Comparison of ENCODE assay signal across 8 cellular contexts in the genomic region with DNA sequence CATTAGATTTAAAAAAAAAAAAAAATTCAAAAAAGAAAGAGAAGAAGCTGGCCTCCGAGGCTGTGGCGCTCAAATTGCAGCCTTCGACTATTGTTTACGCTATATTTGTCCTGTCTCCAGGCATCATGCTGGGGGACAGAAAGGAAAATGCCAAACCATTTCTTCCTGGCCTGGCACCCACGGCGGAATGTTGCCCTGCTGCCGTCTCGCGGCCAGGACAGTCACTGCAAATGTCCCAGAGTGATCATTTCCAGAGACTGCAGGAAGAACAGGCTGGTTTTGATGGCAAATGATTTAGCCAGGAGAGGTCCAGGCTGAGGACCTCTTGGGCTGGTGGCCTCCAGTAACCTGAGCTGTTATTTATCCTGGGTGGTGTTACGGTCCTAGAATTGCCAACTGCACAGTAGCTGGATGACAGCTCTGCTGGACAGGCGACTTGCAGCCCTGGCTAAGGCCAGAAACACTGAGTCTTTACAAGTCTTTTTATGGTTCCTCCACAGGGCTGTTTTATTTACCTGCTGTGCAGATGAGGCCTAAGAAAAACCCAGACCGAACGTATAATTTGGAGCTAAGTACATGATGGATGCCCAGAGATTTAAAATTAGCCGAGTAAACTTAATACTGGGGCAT. TPM values are rescaled to one million over a fixed set of nuclear protein-coding genes. Genes with fewer than 3 reads are reported as not detected.
DNase-seq lines count a peak whose midpoint lies in the region; ATAC-seq and TF ChIP-seq lines count a peak whose summit lies in the region.

No MANE protein-coding gene starts in this region.

- no peaks in the 10 kb centered on the region for H3K9me3 ChIP-seq in right atrium auricular region

- intact Hi-C loops in sciatic nerve (cut with DNase I): no loop called here
- intact Hi-C loops in left colon (cut with DNase I, micrococcal nuclease): no loop called here

- H3K27ac ChIP-seq in angular gyrus (ENCODE audit: low read depth, low read length) (peak overlapping the region; percentile 7), right atrium auricular region (peak overlapping the region; percentile 77 to 88)

- H3K27me3 ChIP-seq in right atrium auricular region: no peaks in the 10 kb centered on the region

- H3K4me1 ChIP-seq in right atrium auricular region: peaks cover 0 to 12% of the 10 kb centered on the region in 2 donors

- DNase-seq in H4 (ENCODE audit: low spot score) (peak; percentile 72), right atrium auricular region (ENCODE audit: low spot score) (peak; percentile 65), sciatic nerve (ENCODE audit: low spot score) (no peak), GM19238 (ENCODE audit: insufficient read length, low spot score) (no peak), GM19240 (ENCODE audit: insufficient read length, low spot score) (no peak), left colon (no peak)
- no peak for DNase-seq in stimulated activated naive CD4-positive, alpha-beta T cell (lab: John Stamatoyannopoulos, UW)

- peak; percentile 58 to 75 for TF ChIP-seq CTCF in right atrium auricular region (IDR thresholded peaks at IDR 0.05)

- peak overlapping the region in 1 of 2 donors; percentile 14 for H3K4me3 ChIP-seq in right atrium auricular region

- no peaks in the 10 kb centered on the region for H3K36me3 ChIP-seq in right atrium auricular region

- ATAC-seq in sciatic nerve: peak; percentile 70
- no peak for ATAC-seq in left colon

RNA-seq across cellular contexts. Expression of a gene that starts 30.2 kb away (rescaled TPM):
- total RNA-seq in H4 (2014; rRNA removed; shearing (Covaris generic)): not detected in 2 replicates
- under 1 TPM in 1 of 2 donors, not detected in 1; 0.98 TPM for total RNA-seq in right atrium auricular region
- not detected for total RNA-seq in sciatic nerve
- total RNA-seq in left colon: not detected

RNA-seq across cellular contexts. Expression of a gene that starts 39.6 kb away (rescaled TPM):
- total RNA-seq in H4 (2014; rRNA removed; shearing (Covaris generic)): 2.6 and 3.6 TPM in 2 replicates
- total RNA-seq in right atrium auricular region: 10 to 100 TPM; 17.3 to 28.9 TPM
- 22.7 TPM for total RNA-seq in sciatic nerve
- total RNA-seq in left colon: 1 to 10 TPM; 4.1 to 4.2 TPM

Comparison
In these comparisons a context has a peak if more than half of its experiments do, and no peak if none do; other contexts are left out.
1. DNase-seq: peak in H4 (single experiment) and right atrium auricular region (single experiment); none in sciatic nerve (single experiment), stimulated activated naive CD4-positive, alpha-beta T cell (0 of 6), GM19238 (single experiment), GM19240 (single experiment) and left colon (0 of 2).